Comparison of ENCODE assay signal across 16 cellular contexts in the genomic region with DNA sequence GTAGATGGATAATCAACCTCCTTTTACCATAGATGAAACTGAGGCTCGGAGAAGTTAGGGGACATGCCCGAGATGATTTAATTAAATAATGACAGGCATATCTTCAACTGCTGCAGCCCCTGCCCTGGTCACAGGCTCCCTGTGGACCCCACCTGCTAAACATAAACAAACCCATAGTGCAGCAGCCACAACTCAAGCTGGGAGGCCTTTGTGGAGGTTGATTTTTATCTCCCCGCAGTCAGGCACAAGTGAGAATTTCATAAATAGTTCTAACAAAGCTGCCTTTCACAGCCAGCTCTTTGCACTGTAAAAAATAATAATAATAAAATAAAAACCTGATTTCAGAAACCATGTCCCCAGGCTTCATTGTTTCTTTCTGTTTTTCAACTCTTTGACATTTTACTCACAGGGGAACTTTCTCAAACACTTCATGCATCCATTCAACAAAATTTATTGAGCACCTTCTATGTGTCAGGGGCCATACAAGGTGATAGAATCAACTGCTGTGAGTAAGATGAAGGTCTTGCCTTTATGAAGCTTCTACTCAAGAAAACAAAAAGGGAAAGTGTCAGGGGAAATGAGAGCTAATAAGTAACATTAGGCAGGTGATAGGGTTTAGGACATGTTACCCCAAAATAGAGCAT.
DNase-seq lines count a peak whose midpoint lies in the region; ATAC-seq and TF ChIP-seq lines count a peak whose summit lies in the region.
"Had no signal": no experiment of that assay in that cellular context is flagged by ENCODE, and none has a peak within 500 bp of the region (broad histone marks: within the 10 kb centered on the region; RNA-seq: fewer than 3 reads in every experiment).

No MANE protein-coding gene starts in this region.

- POLR2A ChIA-PET in OCI-LY7 (lab: Charles Lee) (interaction anchor here (0.5 to 1.0 kb wide), 3 partner anchors 14 to 165 kb away, joined by 3 to 12 read pairs (median 8); no protein-coding TSS in a partner anchor), Caco-2 (lab: Charles Lee) (no interaction called here)

- H3K4me3 ChIP-seq in BLaER1: no peak overlapping the region
- H3K4me3 ChIP-seq in H7 (ENCODE audit: insufficient read depth, low read depth, low read length): no peak overlapping the region
- H3K4me3 ChIP-seq in OCI-LY7 (ENCODE audit: low read depth, low read length, poor library complexity, severe bottlenecking): no peak overlapping the region
- H3K4me3 ChIP-seq in choroid plexus epithelial cell (ENCODE audit: low read depth, low read length): no peak overlapping the region
- H3K4me3 ChIP-seq in Caco-2 (ENCODE audit: low read depth, low read length): no peak overlapping the region
- H3K4me3 ChIP-seq in upper lobe of right lung: no peak overlapping the region
- H3K4me3 ChIP-seq: SK-N-MC had no signal

- peaks cover 39% of the 10 kb centered on the region for H3K4me1 ChIP-seq in BLaER1
- H3K4me1 ChIP-seq in OCI-LY7 (ENCODE audit: insufficient read depth, low read length, poor library complexity, severe bottlenecking): peaks cover 39% of the 10 kb centered on the region
- H3K4me1 ChIP-seq in Caco-2: no peaks in the 10 kb centered on the region
- H3K4me1 ChIP-seq in upper lobe of right lung: peaks cover 19% of the 10 kb centered on the region

- H3K27me3 ChIP-seq in BLaER1 (no peaks in the 10 kb centered on the region), H7 (ENCODE audit: control insufficient read depth, insufficient read depth, low read length) (no peaks in the 10 kb centered on the region), Caco-2 (replicated peaks; ENCODE audit: control insufficient read depth, insufficient read depth, low read length) (no peaks in the 10 kb centered on the region), upper lobe of right lung (no peaks in the 10 kb centered on the region)

- H3K27ac ChIP-seq in BLaER1 (no peak overlapping the region), OCI-LY7 (ENCODE audit: low read depth, low read length, poor library complexity, severe bottlenecking) (no peak overlapping the region), upper lobe of right lung (no peak overlapping the region)
- H3K27ac ChIP-seq: SK-N-MC had no signal

- H2AFZ ChIP-seq in OCI-LY7 (ENCODE audit: low read length): peak overlapping the region; percentile 47; the same call in 1 of the 2 replicates

- no peak for ATAC-seq in upper lobe of right lung
- ATAC-seq: CD8-positive, alpha-beta T cell; Panc1 had no signal

- no peaks in the 10 kb centered on the region for H3K4me1 Mint-ChIP-seq in Caco-2 (ENCODE audit: low read depth, unreplicated experiment)

- BruUV-seq in OCI-LY7 (replicated peaks; lab: Mats Ljungman, UMichigan) (no TSS peak), Caco-2 (replicated peaks; lab: Mats Ljungman, UMichigan) (no TSS peak)

- H3K9me3 Mint-ChIP-seq in Caco-2 (ENCODE audit: unreplicated experiment): no peaks in the 10 kb centered on the region
- H3K9me3 Mint-ChIP-seq: CD8-positive, alpha-beta T cell had no signal

- 0 out of 2 replicates have a peak, but pooled peaks cover 6% of the 10 kb centered on the region for H4K20me1 ChIP-seq in BLaER1
- H4K20me1 ChIP-seq in OCI-LY7 (ENCODE audit: insufficient read depth, low read length): no peaks in the 10 kb centered on the region

- in situ Hi-C loops in G401 (cut with HindIII; ENCODE audit: low sequenced_read_pairs): no loop called here

- DNase-seq in H7: peak; percentile 46
- no peak for DNase-seq in OCI-LY7 (ENCODE audit: low spot score)
- DNase-seq in choroid plexus epithelial cell (ENCODE audit: low read depth): peak; percentile 37
- DNase-seq in G401 (ENCODE audit: low spot score): no peak
- no peak for DNase-seq in Caco-2
- no peak for DNase-seq in upper lobe of right lung
- DNase-seq: CD8-positive, alpha-beta T cell; DMS79 treated with DMSO at 0.1 percent for 48 hours; NCI-H1092 treated with DMSO at 0.1 percent for 48 hours; NCI-H1694 treated with DMSO at 0.1 percent for 48 hours; NCI-H2107; NCI-H510A treated with DMSO at 0.1 percent for 48 hours had no signal

- peaks cover under 1% of the 10 kb centered on the region for H3K9me3 ChIP-seq in BLaER1
- H3K9me3 ChIP-seq in OCI-LY7 (ENCODE audit: low read length): no peaks in the 10 kb centered on the region
- no peaks in the 10 kb centered on the region for H3K9me3 ChIP-seq in Caco-2
- no peaks in the 10 kb centered on the region for H3K9me3 ChIP-seq in upper lobe of right lung

- TF ChIP-seq CTCF in OCI-LY7 (conservative IDR thresholded peaks at IDR 0.05; ENCODE audit: low read length) (no peak), choroid plexus epithelial cell (conservative IDR thresholded peaks at IDR 0.05; ENCODE audit: low read depth, low read length) (no peak), Caco-2 (IDR thresholded peaks at IDR 0.05; ENCODE audit: insufficient read depth in 1 of 2, low read depth in 1 of 2, low read length in 1 of 2, severe bottlenecking in 1 of 2, unreplicated experiment in 1 of 2) (no peak), upper lobe of right lung (IDR thresholded peaks at IDR 0.05) (no peak)

- H3K9me2 ChIP-seq in OCI-LY7 (ENCODE audit: insufficient read depth, low read length): no peaks in the 10 kb centered on the region

- no peak overlapping the region for H3K4me3 Mint-ChIP-seq in Caco-2 (ENCODE audit: unreplicated experiment)
- H3K4me3 Mint-ChIP-seq: CD8-positive, alpha-beta T cell had no signal

- intact Hi-C loops in OCI-LY7 (cut with micrococcal nuclease; ENCODE audit: unreplicated experiment): loop anchor here (10.0 kb wide), 1 partner anchor 514 kb away; no protein-coding TSS in a partner anchor
- intact Hi-C loops in Caco-2 (cut with micrococcal nuclease; ENCODE audit: unreplicated experiment): no loop called here
- intact Hi-C loops in upper lobe of right lung (cut with DNase I): no loop called here

- no peak overlapping the region for H3K9ac ChIP-seq in BLaER1

- H3K36me3 ChIP-seq in BLaER1 (no peaks in the 10 kb centered on the region), H7 (replicated peaks; ENCODE audit: control insufficient read depth, insufficient read depth, low read length) (no peaks in the 10 kb centered on the region), OCI-LY7 (ENCODE audit: insufficient read depth, low read length) (no peaks in the 10 kb centered on the region), Caco-2 (ENCODE audit: control insufficient read depth, insufficient read depth, low read length) (no peaks in the 10 kb centered on the region), upper lobe of right lung (no peaks in the 10 kb centered on the region)
- H3K36me3 ChIP-seq: BLaER1 treated with 17β-estradiol and CSF1 and Interleukin-3, amounts not matched to agents 10 nM and 100 nM had no signal

- H3K27me3 Mint-ChIP-seq in Caco-2 (ENCODE audit: insufficient read depth, unreplicated experiment): peaks cover 4% of the 10 kb centered on the region

- H3K4me2 ChIP-seq in BLaER1 (peak overlapping the region; percentile 77), OCI-LY7 (ENCODE audit: low read length) (peak overlapping the region; percentile 67; the same call in 1 of the 2 replicates)

- CTCF ChIA-PET in OCI-LY7 (lab: Charles Lee; ENCODE audit: unreplicated experiment) (no interaction called here), Caco-2 (lab: Charles Lee) (no interaction called here)

- H3K27ac Mint-ChIP-seq in Caco-2 (ENCODE audit: unreplicated experiment): no peak overlapping the region
- H3K27ac Mint-ChIP-seq: CD8-positive, alpha-beta T cell had no signal

- no peaks in the 10 kb centered on the region for H3K36me3 Mint-ChIP-seq in Caco-2 (ENCODE audit: insufficient read depth, unreplicated experiment)
- H3K36me3 Mint-ChIP-seq: CD8-positive, alpha-beta T cell had no signal

- no peaks in the 10 kb centered on the region for H3K79me2 ChIP-seq in OCI-LY7 (ENCODE audit: insufficient read depth, low read depth, low read length)

Comparison
In these comparisons a context has a peak if more than half of its experiments do, and no peak if none do; other contexts are left out.
1. DNase-seq: peak in H7 (single experiment) and choroid plexus epithelial cell (single experiment); none in OCI-LY7 (single experiment), G401 (single experiment), Caco-2 (0 of 2) and upper lobe of right lung (single experiment).